21 cellular contexts compared by ENCODE assay signal in the genomic region with DNA sequence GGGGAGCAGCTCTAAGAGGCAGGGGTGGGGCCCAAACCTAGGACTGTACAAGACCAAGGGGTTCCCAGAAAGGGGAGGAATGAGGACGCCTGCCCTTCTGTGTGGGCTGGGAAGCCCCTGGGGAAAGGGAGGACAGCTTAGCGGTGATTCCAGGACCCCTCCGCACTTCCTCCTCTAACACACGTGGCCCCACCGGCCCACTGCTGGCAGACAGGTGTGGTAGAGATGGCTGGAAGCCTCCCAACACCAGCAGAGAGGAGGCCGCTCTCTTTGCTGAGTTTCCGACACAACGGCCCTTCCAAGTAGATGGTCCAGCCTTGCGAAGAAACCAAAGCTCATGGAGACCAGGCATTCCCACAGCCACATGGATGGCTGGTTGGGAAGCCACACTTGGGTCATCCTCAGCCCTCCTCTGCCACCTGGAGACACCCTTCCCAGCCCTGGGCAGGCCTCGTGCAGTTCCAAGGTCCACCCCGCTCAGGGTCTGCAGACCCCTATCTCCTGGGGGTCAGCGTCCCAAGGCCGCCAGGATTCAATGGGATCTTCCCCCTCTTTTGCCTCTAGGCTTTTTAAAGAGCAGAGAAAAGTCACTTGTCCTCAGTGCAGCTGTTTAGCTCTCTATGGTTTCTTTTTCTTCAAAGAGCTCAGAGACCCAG. TPM values are rescaled to one million over a fixed set of nuclear protein-coding genes. Genes with fewer than 3 reads are reported as not detected.
DNase-seq lines count a peak whose midpoint lies in the region; ATAC-seq and TF ChIP-seq lines count a peak whose summit lies in the region.
"Had no signal": no experiment of that assay in that cellular context is flagged by ENCODE, and none has a peak within 500 bp of the region (broad histone marks: within the 10 kb centered on the region; RNA-seq: fewer than 3 reads in every experiment).

No MANE protein-coding gene starts in this region.

- H3K27ac Mint-ChIP-seq in stimulated activated naive CD8-positive, alpha-beta T cell treated with anti-CD3 and anti-CD28 coated beads, Interleukin-15, amount 100 ng/mL, for 72 hours, result peak overlapping the region; percentile 56 to 78
- peak overlapping the region in 2 of 3 experiments; percentile 55 to 60 for H3K27ac Mint-ChIP-seq in nephron
- H3K27ac Mint-ChIP-seq: B cell; CD4-positive, alpha-beta T cell had no signal

- H3K36me3 ChIP-seq in aorta (ENCODE audit: control insufficient read depth in 1 of 2, insufficient read depth in 2 of 2, low read length in 1 of 2), result peaks cover 0 to 2% of the 10 kb centered on the region in 2 donors

- H3K4me3 ChIP-seq in dorsolateral prefrontal cortex, result no peak overlapping the region
- no peak overlapping the region for H3K4me3 ChIP-seq in aorta (ENCODE audit: low read length in 2 of 2)

- no peak for DNase-seq in stimulated activated naive CD8-positive, alpha-beta T cell treated with anti-CD3 and anti-CD28 coated beads, Interleukin-15, amount 100 ng/mL, for 72 hours
- no peak for DNase-seq in stimulated activated naive CD8-positive, alpha-beta T cell treated with anti-CD3 and anti-CD28 coated beads, Interleukin-15, Interleukin-2, amounts not matched to agents 100 U/mL and 50 U/mL, for 24 hours
- DNase-seq in dorsolateral prefrontal cortex, result no peak
- DNase-seq in aorta, result no peak
- no peak for DNase-seq in COLO829 (ENCODE audit: low spot score)
- DNase-seq in GM13977 (ENCODE audit: low spot score), result no peak
- no peak for DNase-seq in NCI-H2171 treated with DMSO at 0.1 percent for 48 hours (lab: John Stamatoyannopoulos, UW)
- DNase-seq: Caco-2; CD4-positive, alpha-beta T cell; DMS 273 treated with DMSO at 0.1 percent for 48 hours; DMS79 treated with DMSO at 0.1 percent for 48 hours; IMR-90; NCI-H1092 treated with DMSO at 0.1 percent for 48 hours; NCI-H1436 treated with DMSO at 0.1 percent for 48 hours; NCI-H1930; NCI-H2227 treated with DMSO at 0.1 percent for 48 hours; NCI-H510A; SIG-M5 had no signal

- in situ Hi-C loops in GM13977 (cut with MboI; ENCODE audit: low pct_unique_long_range_greater_than_20kb, low sequenced_read_pairs, unreplicated experiment), result no loop called here

- no peak overlapping the region for H3K4me3 Mint-ChIP-seq in stimulated activated naive CD8-positive, alpha-beta T cell treated with anti-CD3 and anti-CD28 coated beads, Interleukin-15, amount 100 ng/mL, for 72 hours
- no peak overlapping the region for H3K4me3 Mint-ChIP-seq in nephron
- H3K4me3 Mint-ChIP-seq: B cell; CD4-positive, alpha-beta T cell had no signal

- no peaks in the 10 kb centered on the region for H3K4me1 Mint-ChIP-seq in stimulated activated naive CD8-positive, alpha-beta T cell treated with anti-CD3 and anti-CD28 coated beads, Interleukin-15, amount 100 ng/mL, for 72 hours
- H3K4me1 Mint-ChIP-seq in nephron, result peaks cover 59% of the 10 kb centered on the region

- H3K27ac ChIP-seq in dorsolateral prefrontal cortex (peak overlapping the region in 51 of 59 donors; percentile 14 to 96 (median 86)), aorta (ENCODE audit: low read depth in 1 of 2, low read length in 2 of 2) (no peak overlapping the region)
- H3K27ac ChIP-seq: KMS-11 had no signal

- no peak for TF ChIP-seq CTCF in dorsolateral prefrontal cortex (IDR thresholded peaks at IDR 0.05 in 54 of 56, conservative IDR thresholded peaks at IDR 0.05 in 2 of 56; ENCODE audit: low read depth in 1 of 56, partially characterized antibody in 56 of 56)
- TF ChIP-seq CTCF in nephron (IDR thresholded peaks at IDR 0.05; ENCODE audit: unreplicated experiment in 3 of 3), result no peak
- TF ChIP-seq CTCF in GM13977 (IDR thresholded peaks at IDR 0.05; ENCODE audit: extremely low read depth, insufficient read depth, missing control alignments), result no peak

- WGBS in aorta, 2 donors, result 82 to 84% methylated on average over 13 of the region's 13 CpGs

- no peaks in the 10 kb centered on the region for H3K9me3 ChIP-seq in aorta (ENCODE audit: control insufficient read depth, low read length)
- H3K9me3 ChIP-seq: Caco-2 had no signal

- H3K36me3 Mint-ChIP-seq in nephron (ENCODE audit: low read depth), result peaks cover 36% of the 10 kb centered on the region

- intact Hi-C loops in dorsolateral prefrontal cortex (cut with DNase I), result loop anchor here in 1 of 2 donors (5.0 kb wide), 1 partner anchor 44 kb away; the partner anchor contains the start of gene RRBP1
- intact Hi-C loops in aorta (cut with DNase I), result no loop called here

- no peaks in the 10 kb centered on the region for H3K9me3 Mint-ChIP-seq in stimulated activated naive CD8-positive, alpha-beta T cell treated with anti-CD3 and anti-CD28 coated beads, Interleukin-15, amount 100 ng/mL, for 72 hours
- no peaks in the 10 kb centered on the region for H3K9me3 Mint-ChIP-seq in nephron
- H3K9me3 Mint-ChIP-seq: CD4-positive, alpha-beta T cell had no signal

- no peak for ATAC-seq in stimulated activated naive CD8-positive, alpha-beta T cell treated with anti-CD3 and anti-CD28 coated beads, Interleukin-15, amount 100 ng/mL, for 72 hours
- ATAC-seq in stimulated activated naive CD8-positive, alpha-beta T cell treated with anti-CD3 and anti-CD28 coated beads, Interleukin-15, Interleukin-2, amounts not matched to agents 100 U/mL and 50 U/mL, for 24 hours, result no peak
- ATAC-seq in aorta (ENCODE audit: low FRiP score), result no peak

- no peaks in the 10 kb centered on the region for H3K27me3 ChIP-seq in dorsolateral prefrontal cortex
- H3K27me3 ChIP-seq in aorta (ENCODE audit: control insufficient read depth in 1 of 2, insufficient read depth in 2 of 2, low read length in 1 of 2), result no peaks in the 10 kb centered on the region

- H3K4me1 ChIP-seq in aorta (ENCODE audit: control insufficient read depth in 1 of 2, insufficient read depth in 2 of 2, low read length in 2 of 2), result no peaks in the 10 kb centered on the region
- H3K4me1 ChIP-seq: Caco-2 had no signal

- no peaks in the 10 kb centered on the region for H3K27me3 Mint-ChIP-seq in stimulated activated naive CD8-positive, alpha-beta T cell treated with anti-CD3 and anti-CD28 coated beads, Interleukin-15, amount 100 ng/mL, for 72 hours
- no peaks in the 10 kb centered on the region for H3K27me3 Mint-ChIP-seq in nephron (ENCODE audit: low read depth)
- H3K27me3 Mint-ChIP-seq: B cell; CD4-positive, alpha-beta T cell had no signal

RNA-seq across cellular contexts. Expression of gene RRBP1, which starts 43.9 kb away (rescaled TPM):
- total RNA-seq in dorsolateral prefrontal cortex (100 to 1,000 TPM in 1 of 120 experiments, 10 to 100 TPM in 119; 25.5 to 102 (median 45.7) TPM), aorta (100 to 1,000 TPM; 165 to 178 TPM)
- polyA plus RNA-seq in aorta, result 10 to 100 TPM; 19.3 to 78.6 TPM

Comparison
In these comparisons a context has a peak if more than half of its experiments do, and no peak if none do; other contexts are left out.
1. H3K27ac ChIP-seq: peak in dorsolateral prefrontal cortex (51 of 59); none in aorta (0 of 2).